ENCODE assay signal across 8 cellular contexts in the genomic region with DNA sequence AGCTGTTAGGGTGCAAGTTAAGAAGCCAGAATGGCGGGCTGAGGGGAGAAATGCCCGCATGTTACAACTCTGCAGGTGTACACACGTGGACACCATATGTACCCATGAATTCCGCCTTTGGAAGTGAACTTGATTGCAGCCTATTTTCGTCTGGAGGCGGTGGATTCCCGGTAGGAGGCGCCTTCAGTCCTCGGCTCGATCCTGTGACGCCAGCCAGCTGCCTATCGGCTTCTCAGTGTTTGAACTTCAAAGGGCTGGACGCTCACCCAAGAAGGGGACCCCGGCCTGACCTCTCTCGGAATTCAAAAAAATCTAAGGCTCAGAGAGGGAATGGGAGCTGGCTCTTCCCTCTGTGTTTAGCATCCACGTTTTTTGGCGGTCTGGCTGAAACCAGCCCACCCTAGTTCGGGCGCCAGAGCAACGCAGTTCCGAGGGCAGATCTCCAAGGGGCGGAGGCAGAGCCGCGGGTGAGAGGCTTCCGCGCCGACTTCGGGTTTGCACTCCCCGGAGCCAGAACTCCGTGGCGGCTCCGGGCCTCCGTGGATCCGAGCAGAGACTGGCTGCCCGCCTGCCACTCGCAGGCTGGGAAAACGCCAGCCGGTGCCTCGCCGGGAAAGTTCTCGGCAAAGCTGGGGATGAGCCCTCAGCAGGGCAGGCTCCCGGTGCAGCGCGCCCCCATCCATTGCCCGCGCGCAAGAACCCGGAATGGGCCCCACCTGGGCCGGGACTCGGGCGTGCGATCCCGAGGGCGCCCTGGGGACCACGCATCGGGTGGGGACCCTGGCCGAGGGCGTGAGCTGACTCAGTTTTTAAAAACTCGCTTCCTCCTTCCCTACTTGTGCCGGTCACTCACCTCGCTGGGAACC. TPM values are rescaled to one million over a fixed set of nuclear protein-coding genes. Genes with fewer than 3 reads are reported as not detected.
DNase-seq lines count a peak whose midpoint lies in the region; ATAC-seq and TF ChIP-seq lines count a peak whose summit lies in the region.

No MANE protein-coding gene starts in this region.

- no peaks in the 10 kb centered on the region for H3K9me3 Mint-ChIP-seq in neural crest cell

- H3K36me3 Mint-ChIP-seq in neural crest cell (ENCODE audit: low read depth) = no peaks in the 10 kb centered on the region

- H3K4me3 Mint-ChIP-seq in neural crest cell = peak overlapping the region; percentile 96

- H3K4me1 ChIP-seq in adipocyte (ENCODE audit: control insufficient read depth, insufficient read depth, low read length) = peaks cover 14% of the 10 kb centered on the region

- H3K36me3 ChIP-seq in adipocyte (ENCODE audit: control insufficient read depth, insufficient read depth, low read length, severe bottlenecking) = no peaks in the 10 kb centered on the region

- peak; percentile 89 for DNase-seq in AG08395 (ENCODE audit: low spot score)
- DNase-seq in GM13977 (ENCODE audit: low spot score) = peak; percentile 55
- peak; percentile 64 for DNase-seq in NCI-H446 treated with DMSO at 0.1 percent for 48 hours (lab: John Stamatoyannopoulos, UW)
- DNase-seq in adipocyte (ENCODE audit: low read depth) = peak; percentile 95
- peak; percentile 65 to 92 (median 82) for DNase-seq in head of caudate nucleus
- DNase-seq in neural crest cell (ENCODE audit: low read depth, low spot score) = peak; percentile 74
- DNase-seq in effector CD4-positive, alpha-beta T cell = no peak

- in situ Hi-C loops in GM13977 (cut with MboI; ENCODE audit: low pct_unique_long_range_greater_than_20kb, low sequenced_read_pairs, unreplicated experiment) = no loop called here

- H3K4me3 ChIP-seq in adipocyte (ENCODE audit: low read length) = peak overlapping the region; percentile 77

- H3K4me1 Mint-ChIP-seq in neural crest cell = peaks cover 32% of the 10 kb centered on the region

- H3K9me3 ChIP-seq in adipocyte (ENCODE audit: control insufficient read depth, low read length) = peaks cover 5% of the 10 kb centered on the region

- intact Hi-C loops in head of caudate nucleus (cut with DNase I) = loop anchor here (5.0 kb wide), 1 partner anchor 120 kb away; no protein-coding TSS in a partner anchor

- peak overlapping the region; percentile 26 for H3K9ac ChIP-seq in adipocyte (ENCODE audit: low read length)

- H3K27me3 Mint-ChIP-seq in neural crest cell (ENCODE audit: low read depth) = peaks cover 66% of the 10 kb centered on the region

- no peak for ATAC-seq in HG02642 (IDR thresholded peaks at IDR 0.05; ENCODE audit: poor library complexity, unreplicated experiment)

- peaks cover 42% of the 10 kb centered on the region for H3K27me3 ChIP-seq in adipocyte (replicated peaks; ENCODE audit: control insufficient read depth, insufficient read depth, low read length)

- TF ChIP-seq CTCF in GM13977 (IDR thresholded peaks at IDR 0.05; ENCODE audit: extremely low read depth, insufficient read depth, missing control alignments) = peak; percentile 41
- peak; percentile 69 for TF ChIP-seq CTCF in neural crest cell (conservative IDR thresholded peaks at IDR 0.05)

- peak overlapping the region; percentile 95 for H3K27ac Mint-ChIP-seq in neural crest cell (ENCODE audit: unreplicated experiment)

RNA-seq across cellular contexts. Expression of gene TMEM51, which starts 1.0 kb away (rescaled TPM):
- 6.6 and 6.7 TPM in 2 replicates for total RNA-seq in neural crest cell
